ENCODE assay signal across 6 cellular contexts in the genomic region with DNA sequence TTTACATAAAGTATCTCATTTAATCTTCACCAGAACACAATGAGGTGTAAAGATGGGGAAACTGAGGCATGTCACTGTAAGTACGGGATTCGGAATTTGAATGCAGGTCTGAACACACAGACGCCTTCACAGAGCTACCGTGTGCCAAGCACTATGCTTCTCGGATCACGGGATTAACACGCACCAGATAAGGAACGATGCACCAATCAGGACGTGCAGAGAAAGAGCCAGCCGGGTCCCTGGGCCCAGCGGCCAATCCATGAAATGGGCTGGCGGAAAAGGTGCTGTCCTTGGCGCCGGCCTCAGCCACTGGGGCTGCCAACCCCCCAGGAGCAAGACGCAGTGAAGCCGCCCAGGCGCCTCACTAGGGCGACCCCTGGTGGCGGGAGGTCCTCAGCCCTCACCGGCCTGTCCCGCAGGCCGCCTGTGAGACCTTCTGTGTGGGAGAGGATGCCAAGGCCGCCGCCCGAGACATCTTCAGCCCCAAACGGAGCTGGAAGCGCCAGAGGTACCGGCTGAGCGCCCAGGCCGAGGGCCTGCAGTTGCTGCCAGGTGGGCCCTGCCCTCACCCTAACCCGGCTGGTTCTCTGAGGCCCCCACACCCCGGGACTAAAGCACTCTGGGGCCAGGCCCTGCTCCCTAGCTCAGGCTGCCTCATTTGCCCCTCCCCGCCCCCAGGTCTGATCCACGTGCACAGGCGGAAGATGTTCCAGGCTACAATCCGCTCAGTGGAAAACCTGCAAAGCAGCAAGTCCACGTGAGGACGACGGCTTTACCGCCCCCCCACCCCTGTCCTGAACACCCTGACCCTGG. TPM values are rescaled to one million over a fixed set of nuclear protein-coding genes. Genes with fewer than 3 reads are reported as not detected.
DNase-seq lines count a peak whose midpoint lies in the region; ATAC-seq and TF ChIP-seq lines count a peak whose summit lies in the region.

No MANE protein-coding gene starts in this region.

- peaks cover 13% of the 10 kb centered on the region for H3K4me1 Mint-ChIP-seq in Calu3 (ENCODE audit: low read depth, unreplicated experiment)
- peaks cover 48% of the 10 kb centered on the region for H3K4me1 Mint-ChIP-seq in activated CD8-positive, alpha-beta memory T cell treated with anti-CD3 and anti-CD28 coated beads, Interleukin-2, amount 10 ng/mL, durations not matched to agents 7 days and 5 days

- peak; percentile 37 for TF ChIP-seq CTCF in Calu3 (IDR thresholded peaks at IDR 0.05; ENCODE audit: unreplicated experiment)

- DNase-seq in Calu3, result peak; percentile 72
- DNase-seq in activated CD8-positive, alpha-beta memory T cell treated with anti-CD3 and anti-CD28 coated beads, Interleukin-2, amount 10 ng/mL, durations not matched to agents 7 days and 5 days, result peak; percentile 89
- peak; percentile 88 for DNase-seq in hepatic stellate cell (ENCODE audit: low spot score)
- DNase-seq in stimulated activated CD8-positive, alpha-beta memory T cell treated with anti-CD3 and anti-CD28 coated beads, Interleukin-15, amount 100 ng/mL, for 48 hours (ENCODE audit: low read depth in 2 of 2), result peak; percentile 76 to 79
- DNase-seq in pons (ENCODE audit: low spot score), result no peak

- H3K4me3 Mint-ChIP-seq in Calu3 (ENCODE audit: low read depth, unreplicated experiment), result peak overlapping the region; percentile 30
- H3K4me3 Mint-ChIP-seq in activated CD8-positive, alpha-beta memory T cell treated with anti-CD3 and anti-CD28 coated beads, Interleukin-2, amount 10 ng/mL, durations not matched to agents 7 days and 5 days, result peak overlapping the region; percentile 81

- H3K27ac Mint-ChIP-seq in Calu3 (ENCODE audit: unreplicated experiment), result no peak overlapping the region
- peak overlapping the region; percentile 90 for H3K27ac Mint-ChIP-seq in activated CD8-positive, alpha-beta memory T cell treated with anti-CD3 and anti-CD28 coated beads, Interleukin-2, amount 10 ng/mL, durations not matched to agents 7 days and 5 days

- H3K36me3 Mint-ChIP-seq in Calu3 (ENCODE audit: insufficient read depth, unreplicated experiment), result no peaks in the 10 kb centered on the region
- H3K36me3 Mint-ChIP-seq in activated CD8-positive, alpha-beta memory T cell treated with anti-CD3 and anti-CD28 coated beads, Interleukin-2, amount 10 ng/mL, durations not matched to agents 7 days and 5 days, result no peaks in the 10 kb centered on the region

- CTCF ChIA-PET in Calu3 (lab: Charles Lee), result interaction anchor here (0.8 to 1.6 kb wide), 2 partner anchors 11 to 19 kb away, joined by 4 to 7 read pairs; a partner anchor contains a TSS
- CTCF ChIA-PET in activated CD8-positive, alpha-beta memory T cell treated with anti-CD3 and anti-CD28 coated beads, Interleukin-2, amount 10 ng/mL, durations not matched to agents 7 days and 5 days (lab: Charles Lee), result interaction anchor here (0.6 to 7.5 kb wide), 24 partner anchors 9 to 323 kb away, joined by 3 to 76 read pairs (median 4); a partner anchor contains a TSS

- intact Hi-C loops in Calu3 (cut with micrococcal nuclease; ENCODE audit: unreplicated experiment), result loop anchor here (10.0 kb wide), 1 partner anchor 234 kb away; no protein-coding TSS in a partner anchor

- no peaks in the 10 kb centered on the region for H3K9me3 Mint-ChIP-seq in Calu3 (ENCODE audit: low read depth, unreplicated experiment)
- H3K9me3 Mint-ChIP-seq in activated CD8-positive, alpha-beta memory T cell treated with anti-CD3 and anti-CD28 coated beads, Interleukin-2, amount 10 ng/mL, durations not matched to agents 7 days and 5 days (ENCODE audit: low read depth), result no peaks in the 10 kb centered on the region

- H3K27me3 Mint-ChIP-seq in Calu3 (ENCODE audit: unreplicated experiment), result peaks cover 13% of the 10 kb centered on the region
- H3K27me3 Mint-ChIP-seq in activated CD8-positive, alpha-beta memory T cell treated with anti-CD3 and anti-CD28 coated beads, Interleukin-2, amount 10 ng/mL, durations not matched to agents 7 days and 5 days, result no peaks in the 10 kb centered on the region

- ATAC-seq in HG03280 (IDR thresholded peaks at IDR 0.05; ENCODE audit: unreplicated experiment), result peak; percentile 85
- peak; percentile 73 for ATAC-seq in activated CD8-positive, alpha-beta memory T cell treated with anti-CD3 and anti-CD28 coated beads, Interleukin-2, amount 10 ng/mL, durations not matched to agents 7 days and 5 days

- BruUV-seq in Calu3 (replicated peaks; lab: Mats Ljungman, UMichigan), result no TSS peak

RNA-seq across cellular contexts. Expression of a gene that starts 15.6 kb away (rescaled TPM):
- total RNA-seq in Calu3 (2022), result 7.9 and 17.7 TPM in 2 replicates
- total RNA-seq in activated CD8-positive, alpha-beta memory T cell treated with anti-CD3 and anti-CD28 coated beads, Interleukin-2, amount 10 ng/mL, durations not matched to agents 7 days and 5 days, result 1 to 10 TPM; 2.3 to 3.4 TPM

RNA-seq across cellular contexts. Expression of a gene that starts 17.9 kb away (rescaled TPM):
- total RNA-seq in Calu3 (2022), result 0.71 and 1.1 TPM in 2 replicates
- 10 to 100 TPM in 1 of 2 experiments, 1 to 10 TPM in 1; 6.4 to 10.8 TPM for total RNA-seq in activated CD8-positive, alpha-beta memory T cell treated with anti-CD3 and anti-CD28 coated beads, Interleukin-2, amount 10 ng/mL, durations not matched to agents 7 days and 5 days

RNA-seq across cellular contexts. Expression of a gene that starts 19.5 kb away (rescaled TPM):
- total RNA-seq in Calu3 (2022), result 40.2 and 42.3 TPM in 2 replicates
- 10 to 100 TPM; 50.3 to 52.4 TPM for total RNA-seq in activated CD8-positive, alpha-beta memory T cell treated with anti-CD3 and anti-CD28 coated beads, Interleukin-2, amount 10 ng/mL, durations not matched to agents 7 days and 5 days

RNA-seq across cellular contexts. Expression of a gene that starts 30.6 kb away (rescaled TPM):
- total RNA-seq in Calu3 (2022), result 0.45 and 0.66 TPM in 2 replicates
- under 1 TPM in 1 of 2 experiments, not detected in 1; 0.07 TPM for total RNA-seq in activated CD8-positive, alpha-beta memory T cell treated with anti-CD3 and anti-CD28 coated beads, Interleukin-2, amount 10 ng/mL, durations not matched to agents 7 days and 5 days

RNA-seq across cellular contexts. Expression of a gene that starts 39.6 kb away (rescaled TPM):
- total RNA-seq in Calu3 (2022), result 11.7 and 13.6 TPM in 2 replicates
- total RNA-seq in activated CD8-positive, alpha-beta memory T cell treated with anti-CD3 and anti-CD28 coated beads, Interleukin-2, amount 10 ng/mL, durations not matched to agents 7 days and 5 days, result 1 to 10 TPM; 3.9 to 5.3 TPM
